Comparison of ENCODE assay signal across 14 cellular contexts in genomic region chr10:6455592-6455991, GRCh38.
DNase-seq lines count a peak whose midpoint lies in the region; ATAC-seq and TF ChIP-seq lines count a peak whose summit lies in the region.
"Had no signal": no experiment of that assay in that cellular context is flagged by ENCODE, and none has a peak within 500 bp of the region (broad histone marks: within the 10 kb centered on the region; RNA-seq: fewer than 3 reads in every experiment).

No MANE protein-coding gene starts in this region.

- H3K27ac Mint-ChIP-seq in activated naive CD4-positive, alpha-beta T cell treated with anti-CD3 and anti-CD28 coated beads, Interleukin-2, amount 10 ng/mL, durations not matched to agents 7 days and 5 days: peak overlapping the region; percentile 17
- no peak overlapping the region for H3K27ac Mint-ChIP-seq in activated naive CD4-positive, alpha-beta T cell treated with anti-CD3 and anti-CD28 coated beads, Interleukin-2, amount 50 U/mL, for 72 hours
- H3K27ac Mint-ChIP-seq in CD8-positive, alpha-beta T cell: peak overlapping the region; percentile 64
- H3K27ac Mint-ChIP-seq in endothelial cell (ENCODE audit: unreplicated experiment): no peak overlapping the region
- H3K27ac Mint-ChIP-seq in stimulated activated effector memory CD8-positive, alpha-beta T cell treated with anti-CD3 and anti-CD28 coated beads, Interleukin-12 subunit alpha, Interleukin-12 subunit beta, amount 100 ng/mL, for 72 hours: peak overlapping the region; percentile 32
- H3K27ac Mint-ChIP-seq: B cell, GM23338 had no signal

- peaks cover 82% of the 10 kb centered on the region for H3K36me3 Mint-ChIP-seq in activated naive CD4-positive, alpha-beta T cell treated with anti-CD3 and anti-CD28 coated beads, Interleukin-2, amount 10 ng/mL, durations not matched to agents 7 days and 5 days
- H3K36me3 Mint-ChIP-seq in activated naive CD4-positive, alpha-beta T cell treated with anti-CD3 and anti-CD28 coated beads, Interleukin-2, amount 50 U/mL, for 72 hours: peaks cover 54 to 70% of the 10 kb centered on the region in 2 donors
- H3K36me3 Mint-ChIP-seq in CD8-positive, alpha-beta T cell: peaks cover 75% of the 10 kb centered on the region
- peaks cover 64% of the 10 kb centered on the region for H3K36me3 Mint-ChIP-seq in endothelial cell (ENCODE audit: low read depth, unreplicated experiment)
- H3K36me3 Mint-ChIP-seq in stimulated activated effector memory CD8-positive, alpha-beta T cell treated with anti-CD3 and anti-CD28 coated beads, Interleukin-12 subunit alpha, Interleukin-12 subunit beta, amount 100 ng/mL, for 72 hours: peaks cover 83% of the 10 kb centered on the region

- DNase-seq in activated naive CD4-positive, alpha-beta T cell treated with anti-CD3 and anti-CD28 coated beads, Interleukin-2, amount 10 ng/mL, durations not matched to agents 7 days and 5 days: no peak
- no peak for DNase-seq in activated naive CD4-positive, alpha-beta T cell treated with anti-CD3 and anti-CD28 coated beads, Interleukin-2, amount 50 U/mL, for 72 hours (ENCODE audit: low spot score in 2 of 2)
- no peak for DNase-seq in CD8-positive, alpha-beta T cell
- DNase-seq in endothelial cell (ENCODE audit: low spot score): no peak
- no peak for DNase-seq in stimulated activated effector memory CD8-positive, alpha-beta T cell treated with anti-CD3 and anti-CD28 coated beads, Interleukin-12 subunit alpha, Interleukin-12 subunit beta, amount 100 ng/mL, for 72 hours (ENCODE audit: low spot score in 2 of 2)
- no peak for DNase-seq in nucleus accumbens (lab: John Stamatoyannopoulos, UW)
- DNase-seq in NCI-H2227 (lab: John Stamatoyannopoulos, UW; ENCODE audit: unreplicated experiment): no peak
- DNase-seq: C1 segment of cervical spinal cord; Caco-2; CD8-positive, alpha-beta memory T cell; H7; IMR-90 had no signal

- H3K36me3 ChIP-seq in CD8-positive, alpha-beta T cell (ENCODE audit: insufficient read depth, low read length): peaks cover 51% of the 10 kb centered on the region

- no peak for TF ChIP-seq CTCF in CD8-positive, alpha-beta T cell (IDR thresholded peaks at IDR 0.05)
- TF ChIP-seq CTCF in endothelial cell (IDR thresholded peaks at IDR 0.05; ENCODE audit: unreplicated experiment): no peak

- H3K4me1 ChIP-seq in CD8-positive, alpha-beta T cell (ENCODE audit: insufficient read depth, low read length): no peaks in the 10 kb centered on the region
- H3K4me1 ChIP-seq: Caco-2 had no signal

- H3K27me3 ChIP-seq in CD8-positive, alpha-beta T cell (ENCODE audit: insufficient read depth, low read length): no peaks in the 10 kb centered on the region

- POLR2A ChIA-PET in CD8-positive, alpha-beta T cell (lab: Charles Lee): no interaction called here

- H3K4me3 ChIP-seq in CD8-positive, alpha-beta T cell (ENCODE audit: low read depth, low read length): no peak overlapping the region
- H3K4me3 ChIP-seq: GM23338 had no signal

- H3K27me3 Mint-ChIP-seq in activated naive CD4-positive, alpha-beta T cell treated with anti-CD3 and anti-CD28 coated beads, Interleukin-2, amount 10 ng/mL, durations not matched to agents 7 days and 5 days: no peaks in the 10 kb centered on the region
- no peaks in the 10 kb centered on the region for H3K27me3 Mint-ChIP-seq in CD8-positive, alpha-beta T cell (ENCODE audit: low read depth)
- H3K27me3 Mint-ChIP-seq in endothelial cell (ENCODE audit: unreplicated experiment): peaks cover 2% of the 10 kb centered on the region
- H3K27me3 Mint-ChIP-seq: B cell had no signal

- no peak overlapping the region for H3K4me3 Mint-ChIP-seq in activated naive CD4-positive, alpha-beta T cell treated with anti-CD3 and anti-CD28 coated beads, Interleukin-2, amount 10 ng/mL, durations not matched to agents 7 days and 5 days
- H3K4me3 Mint-ChIP-seq in CD8-positive, alpha-beta T cell: no peak overlapping the region
- H3K4me3 Mint-ChIP-seq in endothelial cell (ENCODE audit: unreplicated experiment): peak overlapping the region; percentile 5
- no peak overlapping the region for H3K4me3 Mint-ChIP-seq in stimulated activated effector memory CD8-positive, alpha-beta T cell treated with anti-CD3 and anti-CD28 coated beads, Interleukin-12 subunit alpha, Interleukin-12 subunit beta, amount 100 ng/mL, for 72 hours
- H3K4me3 Mint-ChIP-seq: B cell, GM23338 had no signal

- peaks cover 8% of the 10 kb centered on the region for H3K4me1 Mint-ChIP-seq in activated naive CD4-positive, alpha-beta T cell treated with anti-CD3 and anti-CD28 coated beads, Interleukin-2, amount 10 ng/mL, durations not matched to agents 7 days and 5 days
- peaks cover 15% of the 10 kb centered on the region for H3K4me1 Mint-ChIP-seq in CD8-positive, alpha-beta T cell (ENCODE audit: low read depth)
- no peaks in the 10 kb centered on the region for H3K4me1 Mint-ChIP-seq in endothelial cell (ENCODE audit: unreplicated experiment)
- peaks cover 43% of the 10 kb centered on the region for H3K4me1 Mint-ChIP-seq in stimulated activated effector memory CD8-positive, alpha-beta T cell treated with anti-CD3 and anti-CD28 coated beads, Interleukin-12 subunit alpha, Interleukin-12 subunit beta, amount 100 ng/mL, for 72 hours
- H3K4me1 Mint-ChIP-seq: B cell, GM23338 had no signal

- H3K9me3 Mint-ChIP-seq in activated naive CD4-positive, alpha-beta T cell treated with anti-CD3 and anti-CD28 coated beads, Interleukin-2, amount 10 ng/mL, durations not matched to agents 7 days and 5 days: peaks cover 4% of the 10 kb centered on the region
- peaks cover under 1 to 10% of the 10 kb centered on the region in 2 donors for H3K9me3 Mint-ChIP-seq in activated naive CD4-positive, alpha-beta T cell treated with anti-CD3 and anti-CD28 coated beads, Interleukin-2, amount 50 U/mL, for 72 hours
- no peaks in the 10 kb centered on the region for H3K9me3 Mint-ChIP-seq in CD8-positive, alpha-beta T cell
- H3K9me3 Mint-ChIP-seq in endothelial cell (ENCODE audit: unreplicated experiment): no peaks in the 10 kb centered on the region
- no peaks in the 10 kb centered on the region for H3K9me3 Mint-ChIP-seq in stimulated activated effector memory CD8-positive, alpha-beta T cell treated with anti-CD3 and anti-CD28 coated beads, Interleukin-12 subunit alpha, Interleukin-12 subunit beta, amount 100 ng/mL, for 72 hours
- H3K9me3 Mint-ChIP-seq: CD8-positive, alpha-beta memory T cell; GM23338 had no signal

- intact Hi-C loops in CD8-positive, alpha-beta T cell (cut with DNase I, micrococcal nuclease): no loop called here

- CTCF ChIA-PET in activated naive CD4-positive, alpha-beta T cell treated with anti-CD3 and anti-CD28 coated beads, Interleukin-2, amount 10 ng/mL, durations not matched to agents 7 days and 5 days (lab: Charles Lee): interaction anchor here (2.0 kb wide), 1 partner anchor 9 kb away, joined by 5 read pairs; no protein-coding TSS in a partner anchor
- CTCF ChIA-PET in CD8-positive, alpha-beta T cell (lab: Charles Lee): interaction anchor here (2.4 kb wide), 1 partner anchor 10 kb away, joined by 10 read pairs; no protein-coding TSS in a partner anchor

- no peaks in the 10 kb centered on the region for H3K9me3 ChIP-seq in CD8-positive, alpha-beta T cell (ENCODE audit: low read length)
- H3K9me3 ChIP-seq: Caco-2 had no signal

- ATAC-seq in activated naive CD4-positive, alpha-beta T cell treated with anti-CD3 and anti-CD28 coated beads, Interleukin-2, amount 50 U/mL, for 72 hours: no peak
- ATAC-seq in CD8-positive, alpha-beta T cell: no peak
- ATAC-seq in stimulated activated effector memory CD8-positive, alpha-beta T cell treated with anti-CD3 and anti-CD28 coated beads, Interleukin-12 subunit alpha, Interleukin-12 subunit beta, amount 100 ng/mL, for 72 hours: no peak
- ATAC-seq: GM23338 had no signal

- no peak overlapping the region for H3K27ac ChIP-seq in CD8-positive, alpha-beta T cell (ENCODE audit: low read depth, low read length)

Comparison
In these comparisons a context has a peak if more than half of its experiments do, and no peak if none do; other contexts are left out.
1. H3K27ac Mint-ChIP-seq: peak in activated naive CD4-positive, alpha-beta T cell treated with anti-CD3 and anti-CD28 coated beads, Interleukin-2, amount 10 ng/mL, durations not matched to agents 7 days and 5 days (single experiment), CD8-positive, alpha-beta T cell (single experiment) and stimulated activated effector memory CD8-positive, alpha-beta T cell treated with anti-CD3 and anti-CD28 coated beads, Interleukin-12 subunit alpha, Interleukin-12 subunit beta, amount 100 ng/mL, for 72 hours (single experiment); none in activated naive CD4-positive, alpha-beta T cell treated with anti-CD3 and anti-CD28 coated beads, Interleukin-2, amount 50 U/mL, for 72 hours (0 of 2) and endothelial cell (single experiment).